15 cellular contexts compared by ENCODE assay signal in the genomic region with DNA sequence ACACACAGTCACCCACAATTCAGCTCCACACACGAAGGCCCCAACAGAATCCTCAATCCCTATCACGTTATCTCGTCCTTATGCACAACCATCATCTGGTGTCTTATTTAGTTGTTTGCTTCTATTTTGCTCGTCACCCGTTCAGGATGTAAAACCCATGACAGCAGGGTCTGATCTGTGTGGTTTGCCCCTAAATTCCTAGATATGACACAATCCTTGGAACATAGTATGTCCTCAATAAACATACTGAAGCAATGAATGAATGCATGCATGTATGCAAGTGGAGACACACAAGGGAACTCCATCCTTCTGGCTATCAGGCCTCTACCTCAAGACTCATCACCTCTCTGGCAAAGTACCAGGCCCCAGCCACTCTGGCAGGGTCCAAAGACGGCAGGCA. TPM values are rescaled to one million over a fixed set of nuclear protein-coding genes. Genes with fewer than 3 reads are reported as not detected.
DNase-seq lines count a peak whose midpoint lies in the region; ATAC-seq and TF ChIP-seq lines count a peak whose summit lies in the region.
"Had no signal": no experiment of that assay in that cellular context is flagged by ENCODE, and none has a peak within 500 bp of the region (broad histone marks: within the 10 kb centered on the region; RNA-seq: fewer than 3 reads in every experiment).

No MANE protein-coding gene starts in this region.

- DNase-seq in breast epithelium (ENCODE audit: low spot score in 2 of 2) (no peak), mammary epithelial cell (no peak), body of pancreas (no peak), mesothelial cell of epicardium (ENCODE audit: low spot score in 2 of 2, unreplicated experiment in 2 of 2) (no peak), NK-92 (lab: John Stamatoyannopoulos, UW; ENCODE audit: unreplicated experiment) (no peak), posterior vena cava (ENCODE audit: low spot score) (no peak)
- DNase-seq in stimulated activated effector memory CD8-positive, alpha-beta T cell treated with anti-CD3 and anti-CD28 coated beads, Interleukin-12 subunit alpha, Interleukin-12 subunit beta, amount 100 ng/mL, for 72 hours (ENCODE audit: low spot score in 2 of 2): no peak
- no peak for DNase-seq in naive thymus-derived CD8-positive, alpha-beta T cell
- DNase-seq: activated naive CD4-positive, alpha-beta T cell treated with anti-CD3 and anti-CD28 coated beads for 36 hours; erythroblast had no signal

- no peaks in the 10 kb centered on the region for H3K9me3 Mint-ChIP-seq in mesothelial cell of epicardium
- H3K9me3 Mint-ChIP-seq in stimulated activated effector memory CD8-positive, alpha-beta T cell treated with anti-CD3 and anti-CD28 coated beads, Interleukin-12 subunit alpha, Interleukin-12 subunit beta, amount 100 ng/mL, for 72 hours: no peaks in the 10 kb centered on the region
- H3K9me3 Mint-ChIP-seq in naive thymus-derived CD8-positive, alpha-beta T cell: no peaks in the 10 kb centered on the region
- H3K9me3 Mint-ChIP-seq: activated naive CD4-positive, alpha-beta T cell treated with anti-CD3 and anti-CD28 coated beads for 36 hours; stimulated activated memory B cell treated with anti-CD40 and anti-IgM and Interleukin-4, amounts not matched to agents 10 μg/mL and 1 μg/mL and 100 μg/mL, for 72 hours had no signal

- no peaks in the 10 kb centered on the region for H4K20me1 ChIP-seq in mammary epithelial cell (ENCODE audit: insufficient read depth, low read length)

- H3K27me3 ChIP-seq in breast epithelium (no peaks in the 10 kb centered on the region), mammary epithelial cell (ENCODE audit: insufficient read depth, low read length) (no peaks in the 10 kb centered on the region), body of pancreas (no peaks in the 10 kb centered on the region)

- no peaks in the 10 kb centered on the region for H3K9me3 ChIP-seq in breast epithelium
- H3K9me3 ChIP-seq in mammary epithelial cell (replicated peaks; ENCODE audit: insufficient read depth, low read length): no peaks in the 10 kb centered on the region
- H3K9me3 ChIP-seq in body of pancreas: no peaks in the 10 kb centered on the region
- H3K9me3 ChIP-seq: HAP-1 had no signal

- no peaks in the 10 kb centered on the region for H3K27me3 Mint-ChIP-seq in mesothelial cell of epicardium (ENCODE audit: low read depth)
- H3K27me3 Mint-ChIP-seq in naive thymus-derived CD8-positive, alpha-beta T cell: no peaks in the 10 kb centered on the region
- H3K27me3 Mint-ChIP-seq: stimulated activated memory B cell treated with anti-CD40 and anti-IgM and Interleukin-4, amounts not matched to agents 10 μg/mL and 1 μg/mL and 100 μg/mL, for 72 hours had no signal

- H3K4me2 ChIP-seq in mammary epithelial cell (ENCODE audit: insufficient read depth, low read depth, low read length): no peak overlapping the region

- in situ Hi-C loops in mammary epithelial cell (cut with MboI; ENCODE audit: low sequenced_read_pairs in 2 of 2): no loop called here

- no peak for TF ChIP-seq CTCF in breast epithelium (IDR thresholded peaks at IDR 0.05)
- no peak for TF ChIP-seq CTCF in mammary epithelial cell (conservative IDR thresholded peaks at IDR 0.05 in 1 of 2, IDR thresholded peaks at IDR 0.05 in 1 of 2; ENCODE audit: extremely low read depth in 1 of 2, insufficient read depth in 1 of 2, low read depth in 1 of 2, low read length in 2 of 2)
- TF ChIP-seq CTCF in body of pancreas (IDR thresholded peaks at IDR 0.05): no peak
- TF ChIP-seq CTCF in mesothelial cell of epicardium (IDR thresholded peaks at IDR 0.05; ENCODE audit: unreplicated experiment): no peak

- no peak overlapping the region for H3K9ac ChIP-seq in mammary epithelial cell (ENCODE audit: insufficient read depth, low read length)
- H3K9ac ChIP-seq: parathyroid adenoma had no signal

- 72% methylated on average over 6 of the region's 6 CpGs for WGBS in mammary epithelial cell (ENCODE audit: low coverage, missing lambda C conversion rate)
- 35 to 38% methylated on average over 6 of the region's 6 CpGs for WGBS in body of pancreas, 2 donors

- H3K27ac ChIP-seq in breast epithelium (peak overlapping the region; percentile 11 to 68), mammary epithelial cell (ENCODE audit: insufficient read depth, low read depth, low read length) (no peak overlapping the region), body of pancreas (peak overlapping the region in 3 of 4 donors; percentile 0 to 48 (median 25))
- H3K27ac ChIP-seq: C4-2B, parathyroid adenoma had no signal

- H3K36me3 ChIP-seq in breast epithelium: no peaks in the 10 kb centered on the region
- no peaks in the 10 kb centered on the region for H3K36me3 ChIP-seq in mammary epithelial cell (ENCODE audit: insufficient read depth, low read length)
- no peaks in the 10 kb centered on the region for H3K36me3 ChIP-seq in body of pancreas (replicated peaks in 1 of 2; ENCODE audit: insufficient read depth in 1 of 2, low read depth in 2 of 2)
- H3K36me3 ChIP-seq: HAP-1 had no signal

- H2AFZ ChIP-seq in mammary epithelial cell (ENCODE audit: low read depth, low read length): no peak overlapping the region
- H2AFZ ChIP-seq: parathyroid adenoma had no signal

- no peaks in the 10 kb centered on the region for H3K36me3 Mint-ChIP-seq in mesothelial cell of epicardium
- H3K36me3 Mint-ChIP-seq in stimulated activated effector memory CD8-positive, alpha-beta T cell treated with anti-CD3 and anti-CD28 coated beads, Interleukin-12 subunit alpha, Interleukin-12 subunit beta, amount 100 ng/mL, for 72 hours: no peaks in the 10 kb centered on the region
- no peaks in the 10 kb centered on the region for H3K36me3 Mint-ChIP-seq in naive thymus-derived CD8-positive, alpha-beta T cell

- H3K4me1 Mint-ChIP-seq in mesothelial cell of epicardium: peaks cover 26% of the 10 kb centered on the region
- peaks cover 32% of the 10 kb centered on the region for H3K4me1 Mint-ChIP-seq in stimulated activated effector memory CD8-positive, alpha-beta T cell treated with anti-CD3 and anti-CD28 coated beads, Interleukin-12 subunit alpha, Interleukin-12 subunit beta, amount 100 ng/mL, for 72 hours
- H3K4me1 Mint-ChIP-seq in naive thymus-derived CD8-positive, alpha-beta T cell: peaks cover 9 to 17% (median 11%) of the 10 kb centered on the region in 4 donors

- no peak for ATAC-seq in body of pancreas
- no peak for ATAC-seq in stimulated activated effector memory CD8-positive, alpha-beta T cell treated with anti-CD3 and anti-CD28 coated beads, Interleukin-12 subunit alpha, Interleukin-12 subunit beta, amount 100 ng/mL, for 72 hours
- ATAC-seq in naive thymus-derived CD8-positive, alpha-beta T cell: no peak
- ATAC-seq: Panc1; stimulated activated memory B cell treated with anti-CD40 and anti-IgM and Interleukin-4, amounts not matched to agents 10 μg/mL and 1 μg/mL and 100 μg/mL, for 72 hours had no signal

- no peak overlapping the region for H3K4me3 Mint-ChIP-seq in mesothelial cell of epicardium
- H3K4me3 Mint-ChIP-seq in stimulated activated effector memory CD8-positive, alpha-beta T cell treated with anti-CD3 and anti-CD28 coated beads, Interleukin-12 subunit alpha, Interleukin-12 subunit beta, amount 100 ng/mL, for 72 hours: no peak overlapping the region
- H3K4me3 Mint-ChIP-seq in naive thymus-derived CD8-positive, alpha-beta T cell: no peak overlapping the region
- H3K4me3 Mint-ChIP-seq: activated naive CD4-positive, alpha-beta T cell treated with anti-CD3 and anti-CD28 coated beads for 36 hours; stimulated activated memory B cell treated with anti-CD40 and anti-IgM and Interleukin-4, amounts not matched to agents 10 μg/mL and 1 μg/mL and 100 μg/mL, for 72 hours had no signal

- H3K27ac Mint-ChIP-seq in mesothelial cell of epicardium: peak overlapping the region; percentile 85
- peak overlapping the region; percentile 82 for H3K27ac Mint-ChIP-seq in stimulated activated effector memory CD8-positive, alpha-beta T cell treated with anti-CD3 and anti-CD28 coated beads, Interleukin-12 subunit alpha, Interleukin-12 subunit beta, amount 100 ng/mL, for 72 hours
- peak overlapping the region in 1 of 10 donors; percentile 88 for H3K27ac Mint-ChIP-seq in naive thymus-derived CD8-positive, alpha-beta T cell
- H3K27ac Mint-ChIP-seq: activated naive CD4-positive, alpha-beta T cell treated with anti-CD3 and anti-CD28 coated beads for 36 hours; stimulated activated memory B cell treated with anti-CD40 and anti-IgM and Interleukin-4, amounts not matched to agents 10 μg/mL and 1 μg/mL and 100 μg/mL, for 72 hours had no signal

- CTCF ChIA-PET in mammary epithelial cell (lab: Charles Lee; ENCODE audit: low non-redundant PET): no interaction called here

- no TSS peak for BruUV-seq in mammary epithelial cell (replicated peaks; lab: Mats Ljungman, UMichigan)

- intact Hi-C loops in breast epithelium (cut with DNase I; ENCODE audit: low total_unique reads) (no loop called here), mammary epithelial cell (cut with micrococcal nuclease) (no loop called here), body of pancreas (cut with DNase I) (no loop called here), posterior vena cava (cut with DNase I) (no loop called here)

- POLR2A ChIA-PET in naive thymus-derived CD8-positive, alpha-beta T cell (lab: Charles Lee): no interaction called here

- H3K4me3 ChIP-seq in breast epithelium: no peak overlapping the region
- H3K4me3 ChIP-seq in mammary epithelial cell (replicated peaks in 1 of 3; ENCODE audit: insufficient read depth in 1 of 3, low read depth in 2 of 3, low read length in 3 of 3): no peak overlapping the region
- H3K4me3 ChIP-seq in body of pancreas: no peak overlapping the region
- H3K4me3 ChIP-seq: HAP-1 had no signal

- H3K4me1 ChIP-seq in breast epithelium: peaks cover 2 to 24% of the 10 kb centered on the region in 2 donors
- H3K4me1 ChIP-seq in mammary epithelial cell (ENCODE audit: insufficient read depth, low read length): peaks cover 18% of the 10 kb centered on the region
- H3K4me1 ChIP-seq in body of pancreas: peaks cover 95% of the 10 kb centered on the region
- H3K4me1 ChIP-seq: HAP-1, parathyroid adenoma had no signal

- no peaks in the 10 kb centered on the region for H3K79me2 ChIP-seq in mammary epithelial cell (ENCODE audit: insufficient read depth, low read length)

- dilution Hi-C loops in mammary epithelial cell (cut with HindIII; ENCODE audit: low sequenced_read_pairs): no loop called here

- TF ChIP-seq POLR2A in breast epithelium (IDR thresholded peaks at IDR 0.05): no peak
- no peak for TF ChIP-seq POLR2A in body of pancreas (IDR thresholded peaks at IDR 0.05)

RNA-seq across cellular contexts. Expression of a gene that starts 20.2 kb away (rescaled TPM):
- 100 to 1,000 TPM in 1 of 3 donors, 10 to 100 TPM in 2; 20.6 to 117 (median 93.7) TPM for total RNA-seq in breast epithelium
- 10 to 100 TPM; 32.8 to 63.0 TPM for total RNA-seq in mammary epithelial cell
- polyA plus RNA-seq in mammary epithelial cell: 73.7 TPM
- 67.3 TPM for polyA minus RNA-seq in mammary epithelial cell
- 100 to 1,000 TPM; 122 to 209 TPM for total RNA-seq in body of pancreas
- 51.1 to 54.9 TPM (median 54.7 TPM) in 3 replicates for total RNA-seq in mesothelial cell of epicardium
- 10 to 100 TPM; 20.4 to 22.1 TPM for total RNA-seq in posterior vena cava
- total RNA-seq in naive thymus-derived CD8-positive, alpha-beta T cell: 10 to 100 TPM; 11.8 to 15.6 TPM
- polyA plus RNA-seq in naive thymus-derived CD8-positive, alpha-beta T cell: 10 to 100 TPM; 13.5 to 16.3 (median 14.9) TPM

RNA-seq across cellular contexts. Expression of a gene that starts 21.5 kb away (rescaled TPM):
- total RNA-seq in breast epithelium: 100 to 1,000 TPM in 1 of 3 donors, 10 to 100 TPM in 2; 85.9 to 109 (median 97.0) TPM
- total RNA-seq in mammary epithelial cell: 10 to 100 TPM; 56.8 to 78.3 TPM
- polyA plus RNA-seq in mammary epithelial cell: 51.9 TPM
- polyA minus RNA-seq in mammary epithelial cell: 274 TPM
- 100 to 1,000 TPM in 1 of 2 donors, 10 to 100 TPM in 1; 63.3 to 208 TPM for total RNA-seq in body of pancreas
- total RNA-seq in mesothelial cell of epicardium: 154 to 163 TPM (median 155 TPM) in 3 replicates
- total RNA-seq in posterior vena cava: 10 to 100 TPM; 49.9 to 81.9 TPM
- 100 to 1,000 TPM; 155 to 166 TPM for total RNA-seq in naive thymus-derived CD8-positive, alpha-beta T cell
- 10 to 100 TPM; 14.7 to 40.0 (median 27.6) TPM for polyA plus RNA-seq in naive thymus-derived CD8-positive, alpha-beta T cell

RNA-seq across cellular contexts. Expression of a gene that starts 40.5 kb away (rescaled TPM):
- total RNA-seq in breast epithelium: 10 to 100 TPM; 18.7 to 39.2 (median 28.2) TPM
- total RNA-seq in mammary epithelial cell: 10 to 100 TPM in 1 of 2 donors, 1 to 10 TPM in 1; 3.3 to 23.0 TPM
- 10.9 TPM for polyA plus RNA-seq in mammary epithelial cell
- 2.4 TPM for polyA minus RNA-seq in mammary epithelial cell
- total RNA-seq in body of pancreas: 10 to 100 TPM; 27.5 to 28.3 TPM
- 44.0 to 48.0 TPM (median 45.0 TPM) in 3 replicates for total RNA-seq in mesothelial cell of epicardium
- 10 to 100 TPM; 13.5 to 17.6 TPM for total RNA-seq in posterior vena cava
- 100 to 1,000 TPM; 156 to 157 TPM for total RNA-seq in naive thymus-derived CD8-positive, alpha-beta T cell
- 10 to 100 TPM in 2 of 3 donors, 1 to 10 TPM in 1; 9.9 to 12.1 (median 11.6) TPM for polyA plus RNA-seq in naive thymus-derived CD8-positive, alpha-beta T cell
